1 cellular context compared by ENCODE assay signal in genomic region chr4:121823505-121824170, GRCh38.
TF ChIP-seq lines count a peak whose summit lies in the region.

Gene CCNA2 (minus strand): TSS chr4:121823883. CDS start chr4:121823628, 255 bp downstream.

TF ChIP-seq in HepG2, 621 proteins besides CTCF, POLR2A, EP300 and RAD21 (continued from another document and continues in another):
- 0 out of 2 replicates have a peak, but pooled peaks have one; percentile 34 for TF ChIP-seq ZNF503 (CRISPR knock-in tag; IDR thresholded peaks at IDR 0.05)
- no peak for TF ChIP-seq ZNF720 (CRISPR knock-in tag; IDR thresholded peaks at IDR 0.05)
- no peak for TF ChIP-seq MAFG (CRISPR knock-in tag; IDR thresholded peaks at IDR 0.05)
- TF ChIP-seq ERF (CRISPR knock-in tag; IDR thresholded peaks at IDR 0.05), result peak; percentile 61; the same call in 1 of the 2 replicates
- no peak for TF ChIP-seq ZSCAN20 (CRISPR knock-in tag; IDR thresholded peaks at IDR 0.05; ENCODE audit: borderline replicate concordance)
- no peak for TF ChIP-seq ZBTB10 (CRISPR knock-in tag; IDR thresholded peaks at IDR 0.05; ENCODE audit: borderline replicate concordance)
- TF ChIP-seq ZKSCAN8 (CRISPR knock-in tag; IDR thresholded peaks at IDR 0.05; ENCODE audit: borderline replicate concordance), result no peak
- 0 out of 2 replicates have a peak, but pooled peaks have one; percentile 54 for TF ChIP-seq MAF1 (CRISPR knock-in tag; IDR thresholded peaks at IDR 0.05; ENCODE audit: borderline replicate concordance)
- peak; percentile 39 for TF ChIP-seq ZEB1 (IDR thresholded peaks at IDR 0.05; ENCODE audit: insufficient replicate concordance, low read depth)
- no peak for TF ChIP-seq TFE3 (CRISPR knock-in tag; IDR thresholded peaks at IDR 0.05)
- TF ChIP-seq HMGA1 (CRISPR knock-in tag; conservative IDR thresholded peaks at IDR 0.05), result no peak
- peak; percentile 28; the same call in 1 of the 2 replicates for TF ChIP-seq ZNF704 (CRISPR knock-in tag; IDR thresholded peaks at IDR 0.05; ENCODE audit: borderline replicate concordance)
- TF ChIP-seq REXO4 (CRISPR knock-in tag; IDR thresholded peaks at IDR 0.05; ENCODE audit: borderline replicate concordance), result no peak
- TF ChIP-seq KAT2B (IDR thresholded peaks at IDR 0.05; ENCODE audit: borderline replicate concordance, low read depth, low read length), result no peak
- no peak for TF ChIP-seq NFATC3 (CRISPR knock-in tag; IDR thresholded peaks at IDR 0.05)
- peak; percentile 66; the same call in 1 of the 2 replicates for TF ChIP-seq ZNF574 (CRISPR knock-in tag; IDR thresholded peaks at IDR 0.05)
- TF ChIP-seq ATF6 (CRISPR knock-in tag; conservative IDR thresholded peaks at IDR 0.05), result no peak
- TF ChIP-seq PHF21A (CRISPR knock-in tag; IDR thresholded peaks at IDR 0.05), result peak; percentile 86
- TF ChIP-seq ZNF501 (CRISPR knock-in tag; IDR thresholded peaks at IDR 0.05), result peak; percentile 79
- no peak; the same call in 1 of the 2 replicates for TF ChIP-seq NCOR1 (IDR thresholded peaks at IDR 0.05; ENCODE audit: borderline replicate concordance, low read length)
- peak; percentile 100 for TF ChIP-seq SAP130 (CRISPR knock-in tag; IDR thresholded peaks at IDR 0.05; ENCODE audit: low read depth)
- TF ChIP-seq FIP1L1 (IDR thresholded peaks at IDR 0.05; ENCODE audit: borderline replicate concordance, insufficient read depth, low read depth, low read length), result no peak
- TF ChIP-seq ISL2 (CRISPR knock-in tag; IDR thresholded peaks at IDR 0.05), result no peak
- TF ChIP-seq BRF2 (CRISPR knock-in tag; IDR thresholded peaks at IDR 0.05), result peak; percentile 77; the same call in 1 of the 2 replicates
- peak; percentile 80 for TF ChIP-seq DRAP1 (CRISPR knock-in tag; IDR thresholded peaks at IDR 0.05)
- no peak for TF ChIP-seq NBN (conservative IDR thresholded peaks at IDR 0.05)
- TF ChIP-seq GATA4 (IDR thresholded peaks at IDR 0.05; ENCODE audit: borderline replicate concordance, low read depth), result peak; percentile 58; the same call in 1 of the 2 replicates
- TF ChIP-seq HDAC6 (IDR thresholded peaks at IDR 0.05; ENCODE audit: low read depth, low read length), result no peak
- TF ChIP-seq ZNF740 (CRISPR knock-in tag; IDR thresholded peaks at IDR 0.05), result peak; percentile 67; the same call in 1 of the 2 replicates
- TF ChIP-seq NR0B2 (CRISPR knock-in tag; IDR thresholded peaks at IDR 0.05), result no peak; the same call in 1 of the 2 replicates
- TF ChIP-seq ZNF530 (CRISPR knock-in tag; IDR thresholded peaks at IDR 0.05; ENCODE audit: low read depth), result no peak
- TF ChIP-seq BORCS8-MEF2B (CRISPR knock-in tag; IDR thresholded peaks at IDR 0.05), result peak; percentile 94
- no peak for TF ChIP-seq REPIN1 (CRISPR knock-in tag; IDR thresholded peaks at IDR 0.05; ENCODE audit: borderline replicate concordance, low read depth)
- TF ChIP-seq ZBTB25 (CRISPR knock-in tag; IDR thresholded peaks at IDR 0.05), result no peak; the same call in 1 of the 2 replicates
- peak; percentile 96 for TF ChIP-seq ATF7-NPFF (CRISPR knock-in tag; IDR thresholded peaks at IDR 0.05; ENCODE audit: low read depth)
- TF ChIP-seq CC2D1A (CRISPR knock-in tag; IDR thresholded peaks at IDR 0.05), result no peak
- TF ChIP-seq ZNF460 (CRISPR knock-in tag; IDR thresholded peaks at IDR 0.05; ENCODE audit: borderline replicate concordance), result no peak
- TF ChIP-seq ZFX (CRISPR knock-in tag; IDR thresholded peaks at IDR 0.05; ENCODE audit: low read depth), result peak; percentile 89
- no peak for TF ChIP-seq ZNF713 (CRISPR knock-in tag; IDR thresholded peaks at IDR 0.05)
- no peak for TF ChIP-seq GMEB2 (CRISPR knock-in tag; IDR thresholded peaks at IDR 0.05; ENCODE audit: low read depth)
- peak; percentile 91 for TF ChIP-seq FOXK1 (CRISPR knock-in tag; IDR thresholded peaks at IDR 0.05; ENCODE audit: borderline replicate concordance, low read depth)
- TF ChIP-seq YEATS2 (CRISPR knock-in tag; IDR thresholded peaks at IDR 0.05; ENCODE audit: borderline replicate concordance), result peak; percentile 72; the same call in 1 of the 2 replicates
- TF ChIP-seq ELF1 (CRISPR knock-in tag; IDR thresholded peaks at IDR 0.05), result peak; percentile 69
- no peak for TF ChIP-seq ZNF264 (CRISPR knock-in tag; IDR thresholded peaks at IDR 0.05)
- TF ChIP-seq RAD51 (IDR thresholded peaks at IDR 0.05; ENCODE audit: borderline replicate concordance), result no peak
- TF ChIP-seq HMG20A (CRISPR knock-in tag; IDR thresholded peaks at IDR 0.05; ENCODE audit: borderline replicate concordance), result no peak
- peak; percentile 19 for TF ChIP-seq DR1 (CRISPR knock-in tag; IDR thresholded peaks at IDR 0.05)
